In the genomic region with DNA sequence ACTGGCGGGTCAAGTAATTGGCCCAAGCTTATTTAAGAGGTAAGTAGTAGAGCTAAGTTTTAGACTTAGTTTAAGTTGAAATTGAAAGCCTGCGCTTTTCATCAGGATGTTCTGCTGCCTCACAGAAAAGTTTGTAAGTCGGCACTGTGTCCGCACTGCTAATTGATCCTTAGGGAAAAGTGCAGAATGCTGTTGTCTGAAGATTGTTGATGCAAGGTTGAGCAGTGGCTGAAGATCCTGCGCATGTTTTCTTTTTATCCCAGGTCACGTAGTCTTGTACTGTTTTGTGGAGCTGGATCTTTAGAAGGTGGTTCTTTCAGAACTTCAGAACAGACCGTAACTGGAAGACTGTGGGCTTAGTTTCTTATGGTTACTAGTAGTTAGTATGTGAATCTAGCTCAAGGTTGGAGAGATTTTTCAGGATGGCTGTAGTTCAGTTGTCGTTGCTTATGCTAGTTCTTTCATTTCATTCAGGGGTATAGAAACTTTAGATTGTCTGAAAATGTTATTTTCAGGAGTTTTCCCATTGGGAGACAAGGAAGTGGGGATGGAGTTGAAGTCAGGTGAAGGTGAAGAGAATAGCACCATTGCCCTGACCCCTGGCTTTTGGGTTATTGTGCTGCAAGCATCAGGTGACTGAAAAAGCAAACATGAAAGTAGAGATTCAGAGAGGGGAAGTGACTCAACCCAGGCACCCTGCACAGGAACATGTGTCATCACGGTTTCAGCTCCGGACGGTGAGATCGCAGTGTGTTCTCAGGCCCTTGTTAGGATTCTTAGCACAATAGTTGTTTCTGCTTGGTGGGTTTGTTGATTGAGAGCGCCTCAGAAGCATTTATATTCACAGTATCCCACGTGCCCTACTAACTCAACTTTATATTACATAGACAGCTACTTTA, we compare ENCODE assay signal across 8 cellular contexts. TPM values are rescaled to one million over a fixed set of nuclear protein-coding genes. Genes with fewer than 3 reads are reported as not detected.
DNase-seq lines count a peak whose midpoint lies in the region; TF ChIP-seq lines count a peak whose summit lies in the region.

No MANE protein-coding gene starts in this region.

- no peak overlapping the region for H2BK15ac ChIP-seq in H9 (ENCODE audit: low read depth, low read length)

- H3K4me3 Mint-ChIP-seq in H9 = no peak overlapping the region

- no peak overlapping the region for H3K27ac ChIP-seq in H9 (ENCODE audit: insufficient read length, low read depth, low read length)

- no peaks in the 10 kb centered on the region for H3K23me2 ChIP-seq in H9 (ENCODE audit: insufficient read length, low read depth, low read length, poor library complexity, severe bottlenecking)

- no peaks in the 10 kb centered on the region for H3K27me3 ChIP-seq in H9 (ENCODE audit: insufficient read depth, low read length)

- CTCF ChIA-PET in GM10248 (lab: Yijun Ruan, JAX) = interaction anchor here (0.8 to 7.4 kb wide), 31 partner anchors 9 to 123 kb away, joined by 3 to 80 read pairs (median 6); no protein-coding TSS in a partner anchor

- no peak overlapping the region for H2BK20ac ChIP-seq in H9 (ENCODE audit: low read depth, low read length, poor library complexity, severe bottlenecking)

- H2AK5ac ChIP-seq in H9 (ENCODE audit: insufficient read length, low read length) = no peak overlapping the region

- H3K36me3 Mint-ChIP-seq in H9 (ENCODE audit: insufficient read depth in 1 of 3, low read depth in 3 of 3) = no peaks in the 10 kb centered on the region

- no peaks in the 10 kb centered on the region for H3K27me3 Mint-ChIP-seq in H9 (ENCODE audit: low read depth)

- peak overlapping the region in 2 of 3 experiments; percentile 5 to 79; a peak in 6 of 7 replicates for H3K27ac Mint-ChIP-seq in H9

- H3K23ac ChIP-seq in H9 (ENCODE audit: insufficient read length, low read depth, low read length) = no peak overlapping the region

- WGBS in H9 (ENCODE audit: extremely low coverage, insufficient read length, low lambda C conversion rate) = no CpG with 5 or more reads among the region's 14 CpGs

- peaks cover 14 to 22% of the 10 kb centered on the region in 2 experiments for H3K4me1 Mint-ChIP-seq in H9

- H3T11ph ChIP-seq in H9 (ENCODE audit: low read length) = no peak overlapping the region

- DNase-seq in GM10248 (ENCODE audit: extremely low spot score) (peak; percentile 86), H9 (no peak), Kasumi-1 (lab: John Stamatoyannopoulos, UW) (peak; percentile 83), lung microvascular endothelial cell (ENCODE audit: low read depth in 2 of 2) (peak; percentile 95 to 99), NCI-H2081 treated with DMSO at 0.1 percent for 48 hours (lab: John Stamatoyannopoulos, UW) (no peak)
- DNase-seq in activated CD4-positive, CD25-positive, alpha-beta regulatory T cell (lab: John Stamatoyannopoulos, UW) = peak; percentile 23 to 37 (median 30)
- DNase-seq in central memory CD4-positive, alpha-beta T cell = peak; percentile 56
- DNase-seq in stimulated activated CD8-positive, alpha-beta memory T cell treated with anti-CD3 and anti-CD28 coated beads, Interleukin-4, amount 100 ng/mL, for 1 hour (ENCODE audit: low read depth in 2 of 2, low spot score in 1 of 2) = peak; percentile 46 to 62

- no peak overlapping the region for H2AFZ ChIP-seq in H9 (ENCODE audit: low read length)

- H3K9me3 ChIP-seq in H9 (ENCODE audit: control insufficient read depth, low read depth, low read length) = no peaks in the 10 kb centered on the region

- no peak overlapping the region for H3K56ac ChIP-seq in H9 (ENCODE audit: insufficient read length, low read depth, low read length)

- H2BK120ac ChIP-seq in H9 (ENCODE audit: low read depth, low read length, poor library complexity, severe bottlenecking) = no peak overlapping the region

- no peak overlapping the region for H4K8ac ChIP-seq in H9 (replicated peaks; ENCODE audit: insufficient read length, low read depth, low read length)

- no peaks in the 10 kb centered on the region for H3K9me3 Mint-ChIP-seq in H9

- no peak overlapping the region for H2BK5ac ChIP-seq in H9 (ENCODE audit: insufficient read length, low read length)

- no peak overlapping the region for H2BK12ac ChIP-seq in H9 (ENCODE audit: insufficient read length, low read depth, low read length)

- no peak overlapping the region for H3K18ac ChIP-seq in H9 (ENCODE audit: insufficient read length, low read depth, low read length)

- no peak overlapping the region for H3K9ac ChIP-seq in H9 (ENCODE audit: extremely low read depth, insufficient read length, low read length)

- H4K91ac ChIP-seq in H9 (ENCODE audit: insufficient read length, low read depth, low read length) = no peak overlapping the region

- TF ChIP-seq CTCF in GM10248 (IDR thresholded peaks at IDR 0.05; ENCODE audit: control extremely low read depth, extremely low read depth, low read depth, missing control alignments) (peak; percentile 10), H9 (conservative IDR thresholded peaks at IDR 0.05) (no peak)

- no peak overlapping the region for H3K4me2 ChIP-seq in H9 (ENCODE audit: insufficient read depth, insufficient read length, low read length)

- no peaks in the 10 kb centered on the region for H4K20me1 ChIP-seq in H9 (ENCODE audit: control insufficient read depth, insufficient read depth, insufficient read length)

- H4K5ac ChIP-seq in H9 (ENCODE audit: insufficient read length, low read depth, low read length) = no peak overlapping the region

- no peak overlapping the region for H3K14ac ChIP-seq in H9 (ENCODE audit: insufficient read depth, low read length)

- no peaks in the 10 kb centered on the region for H3K79me1 ChIP-seq in H9 (ENCODE audit: insufficient read depth, low read depth, low read length, poor library complexity, severe bottlenecking)

- POLR2A ChIA-PET in GM10248 (lab: Yijun Ruan, JAX) = interaction anchor here (1.0 kb wide), 2 partner anchors 12 to 28 kb away, joined by 4 read pairs; no protein-coding TSS in a partner anchor

- no peak overlapping the region for H3K4ac ChIP-seq in H9 (ENCODE audit: low read depth, low read length)

- peaks cover 7% of the 10 kb centered on the region; the same call in 1 of the 2 replicates for H3K4me1 ChIP-seq in H9 (ENCODE audit: insufficient read depth, low read length)

- H3K79me2 ChIP-seq in H9 (ENCODE audit: insufficient read depth, low read length) = peaks cover 8% of the 10 kb centered on the region; the same call in 1 of the 2 replicates

RNA-seq across cellular contexts. Expression of a gene that starts 32.8 kb away (rescaled TPM):
- total RNA-seq in H9 (2021) (41.7 and 47.3 TPM in 2 replicates), lung microvascular endothelial cell (44.4 and 50.3 TPM in 2 replicates)

Comparison
In these comparisons a context has a peak if more than half of its experiments do, and no peak if none do; other contexts are left out.
1. DNase-seq: peak in GM10248 (single experiment), Kasumi-1 (2 of 2), activated CD4-positive, CD25-positive, alpha-beta regulatory T cell (4 of 4), central memory CD4-positive, alpha-beta T cell (single experiment), lung microvascular endothelial cell (2 of 2) and stimulated activated CD8-positive, alpha-beta memory T cell treated with anti-CD3 and anti-CD28 coated beads, Interleukin-4, amount 100 ng/mL, for 1 hour (2 of 2); none in H9 (single experiment) and NCI-H2081 treated with DMSO at 0.1 percent for 48 hours (single experiment).